19 cellular contexts compared by ENCODE assay signal in the genomic region with DNA sequence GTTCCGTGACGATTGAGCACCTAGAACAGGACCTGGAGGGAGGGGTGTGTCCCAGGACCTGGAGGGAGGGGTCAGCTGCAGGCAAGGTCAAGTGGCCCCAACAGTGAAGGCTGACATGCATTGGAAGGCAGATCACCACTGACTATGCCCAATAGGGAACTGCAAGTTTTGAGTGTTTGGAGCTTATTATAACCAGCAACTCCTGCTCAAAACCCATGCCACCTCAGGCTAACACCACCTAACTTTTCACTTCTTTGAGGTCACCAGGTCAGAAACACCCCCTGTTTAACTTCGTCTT.
"Had no signal": no experiment of that assay in that cellular context is flagged by ENCODE, and none has a peak within 500 bp of the region (broad histone marks: within the 10 kb centered on the region; RNA-seq: fewer than 3 reads in every experiment).

No MANE protein-coding gene starts in this region.

- H3K4me1 ChIP-seq: heart left ventricle, spleen, testis had no signal

- H3K4me3 ChIP-seq: coronary artery, esophagus squamous epithelium, heart left ventricle, lower lobe of right lung, spleen, testis had no signal

- H3K9me3 ChIP-seq: esophagus squamous epithelium, heart left ventricle, lower lobe of right lung, neutrophil, spleen, testis had no signal

- DNase-seq: activated CD4-positive, alpha-beta T cell treated with anti-CD3 and anti-CD28 coated beads, Interleukin-2, amount 50 U/mL, for 48 hours; activated naive CD4-positive, alpha-beta T cell treated with anti-CD3 and anti-CD28 coated beads for 36 hours; activated naive CD8-positive, alpha-beta T cell treated with anti-CD3 and anti-CD28 coated beads, Interleukin-2, amount 10 ng/mL, durations not matched to agents 7 days and 5 days; activated T-cell treated with anti-CD3 and anti-CD28 coated beads, Interleukin-2, amount 50 U/mL, for 48 hours; cerebellar nuclear complex; esophagus squamous epithelium; heart left ventricle; kidney; lower lobe of right lung; natural killer cell; spleen; stimulated activated CD4-positive, alpha-beta T cell treated with anti-CD3 and anti-CD28 coated beads, Interleukin-4, amount 100 ng/mL, for 1 hour; stimulated activated naive CD4-positive, alpha-beta T cell; T-helper 9 cell; testis had no signal

- FAIRE-seq: kidney had no signal

- H3K27ac ChIP-seq: coronary artery, esophagus squamous epithelium, heart left ventricle, lower lobe of right lung, neutrophil, spleen, testis had no signal

- H3K36me3 ChIP-seq: esophagus squamous epithelium, heart left ventricle, lower lobe of right lung, neutrophil, spleen had no signal

- H3K27me3 ChIP-seq: heart left ventricle, neutrophil, testis had no signal

- ATAC-seq: heart left ventricle, lower lobe of right lung, natural killer cell, sciatic nerve, WTC11 had no signal
